In genomic region chr3:17310983-17311382, GRCh38 we compare ENCODE assay signal across 36 cellular contexts.
"Had no signal": no experiment of that assay in that cellular context is flagged by ENCODE, and none has a peak within 500 bp of the region (broad histone marks: within the 10 kb centered on the region; RNA-seq: fewer than 3 reads in every experiment).

No MANE protein-coding gene starts in this region.

- H3K27me3 ChIP-seq: MG63 had no signal

- H3K9me3 ChIP-seq: MG63 had no signal

- H3K36me3 ChIP-seq: MG63 had no signal

- DNase-seq: Karpas-422, Kasumi-1, MG63, MM.1S, MV-4-11, NCI-H1048, NCI-H1092, NCI-H1092 treated with DMSO at 0.1 percent for 48 hours, NCI-H1105, NCI-H1105 treated with DMSO at 0.1 percent for 48 hours, NCI-H1417, NCI-H1417 treated with DMSO at 0.1 percent for 48 hours, NCI-H1436, NCI-H1436 treated with DMSO at 0.1 percent for 48 hours, NCI-H146, NCI-H1694, NCI-H1694 treated with DMSO at 0.1 percent for 48 hours, NCI-H187, NCI-H187 treated with DMSO at 0.1 percent for 48 hours, NCI-H1930, NCI-H2029, NCI-H2029 treated with DMSO at 0.1 percent for 48 hours, NCI-H2081, NCI-H2081 treated with DMSO at 0.1 percent for 48 hours, NCI-H2107, NCI-H2171, NCI-H2171 treated with DMSO at 0.1 percent for 48 hours, NCI-H2227 treated with DMSO at 0.1 percent for 48 hours, NCI-H226, NCI-H345, NCI-H446, NCI-H446 treated with DMSO at 0.1 percent for 48 hours, NCI-H510A, NCI-H510A treated with DMSO at 0.1 percent for 48 hours, NCI-H524, NCI-H524 treated with DMSO at 0.1 percent for 48 hours had no signal

- H3K4me3 ChIP-seq: MG63 had no signal
